ENCODE assay signal across 9 cellular contexts in the genomic region with DNA sequence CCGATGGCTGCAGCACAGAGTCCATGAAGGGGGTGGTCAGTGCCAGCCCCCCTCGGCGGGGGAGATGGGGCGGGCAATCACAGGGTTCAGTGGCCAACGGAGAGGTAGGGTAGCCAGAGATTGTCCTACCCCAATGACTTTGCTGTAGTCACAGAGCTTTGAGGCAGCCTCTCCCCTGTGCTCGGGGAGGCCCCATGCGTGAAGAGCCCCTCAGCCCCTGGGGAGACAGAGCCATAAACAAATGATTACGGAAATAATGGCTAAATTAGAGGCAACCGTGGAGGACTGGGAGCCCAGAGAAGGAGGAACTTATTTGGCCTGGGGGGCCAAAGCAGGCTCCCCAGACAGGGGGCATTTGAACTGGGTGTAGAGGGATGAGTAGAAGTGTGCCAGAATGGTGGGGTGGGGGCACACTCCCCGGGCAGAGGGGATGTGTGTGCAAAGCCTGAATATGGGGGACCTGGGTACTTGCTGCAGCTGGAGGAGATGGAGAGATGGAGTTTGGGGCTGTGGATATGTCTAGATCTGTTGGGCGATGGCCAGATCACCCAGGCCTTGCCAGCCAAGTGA.
DNase-seq lines count a peak whose midpoint lies in the region; ATAC-seq, FAIRE-seq and TF ChIP-seq lines count a peak whose summit lies in the region.
"Had no signal": no experiment of that assay in that cellular context is flagged by ENCODE, and none has a peak within 500 bp of the region (broad histone marks: within the 10 kb centered on the region; RNA-seq: fewer than 3 reads in every experiment).

No MANE protein-coding gene starts in this region.

- H3K4me3 Mint-ChIP-seq in endodermal cell (no peak overlapping the region), progenitor cell of endocrine pancreas (ENCODE audit: low read depth) (no peak overlapping the region)

- DNase-seq in Panc1 (ENCODE audit: low read depth, low spot score) (no peak), endodermal cell (no peak), progenitor cell of endocrine pancreas (ENCODE audit: low spot score, unreplicated experiment) (no peak), kidney glomerular epithelial cell (lab: John Stamatoyannopoulos, UW) (no peak), pancreas (no peak), DMS 273 (lab: John Stamatoyannopoulos, UW; ENCODE audit: unreplicated experiment) (no peak), medulla oblongata (ENCODE audit: extremely low spot score) (no peak)
- DNase-seq: GF-D8 had no signal

- peak overlapping the region; percentile 68 to 95 (median 84) for H3K4me2 ChIP-seq in BLaER1 treated with 17β-estradiol and CSF1 and Interleukin-3, amounts not matched to agents 10 nM and 100 nM

- intact Hi-C loops in Panc1 (cut with micrococcal nuclease; ENCODE audit: unreplicated experiment) (no loop called here), pancreas (cut with DNase I) (no loop called here)

- H3K4me1 Mint-ChIP-seq in endodermal cell (peaks cover 26% of the 10 kb centered on the region), progenitor cell of endocrine pancreas (ENCODE audit: low read depth) (peaks cover 7% of the 10 kb centered on the region)

- H3K27me3 Mint-ChIP-seq in endodermal cell (ENCODE audit: insufficient read depth) (no peaks in the 10 kb centered on the region), progenitor cell of endocrine pancreas (no peaks in the 10 kb centered on the region)

- H3K9me3 Mint-ChIP-seq in endodermal cell (no peaks in the 10 kb centered on the region), progenitor cell of endocrine pancreas (ENCODE audit: low read depth) (no peaks in the 10 kb centered on the region)

- in situ Hi-C loops in Panc1 (cut with HindIII; ENCODE audit: low pct_unique_long_range_greater_than_20kb, low sequenced_read_pairs), result no loop called here

- BruUV-seq in Panc1 (replicated peaks; lab: Mats Ljungman, UMichigan), result no TSS peak

- H3K4me3 ChIP-seq in BLaER1 treated with 17β-estradiol and CSF1 and Interleukin-3, amounts not matched to agents 10 nM and 100 nM, result no peak overlapping the region
- H3K4me3 ChIP-seq in Panc1 (ENCODE audit: low read depth in 2 of 2, low read length in 2 of 2) (no peak overlapping the region), endodermal cell (ENCODE audit: low read length) (no peak overlapping the region), pancreas (no peak overlapping the region)

- peaks cover 42 to 65% (median 50%) of the 10 kb centered on the region in 10 experiments for H3K4me1 ChIP-seq in BLaER1 treated with 17β-estradiol and CSF1 and Interleukin-3, amounts not matched to agents 10 nM and 100 nM
- H3K4me1 ChIP-seq in Panc1 (ENCODE audit: control insufficient read depth, insufficient read depth, low read length) (peaks cover 7% of the 10 kb centered on the region; the same call in 1 of the 2 replicates), endodermal cell (ENCODE audit: control insufficient read depth, insufficient read depth, low read length) (peaks cover 16% of the 10 kb centered on the region), pancreas (peaks cover 0 to 6% (median 0%) of the 10 kb centered on the region in 3 donors)

- CTCF ChIA-PET in Panc1 (lab: Charles Lee), result no interaction called here

- H3K9me3 ChIP-seq in BLaER1 treated with 17β-estradiol and CSF1 and Interleukin-3, amounts not matched to agents 10 nM and 100 nM (replicated peaks in 1 of 11), result no peaks in the 10 kb centered on the region
- H3K9me3 ChIP-seq in Panc1 (ENCODE audit: control insufficient read depth, insufficient read depth, low read depth, low read length), result no peaks in the 10 kb centered on the region
- H3K9me3 ChIP-seq in endodermal cell (ENCODE audit: control insufficient read depth, low read length), result no peaks in the 10 kb centered on the region
- H3K9me3 ChIP-seq in pancreas, result no peaks in the 10 kb centered on the region

- H4K20me1 ChIP-seq in BLaER1 treated with 17β-estradiol and CSF1 and Interleukin-3, amounts not matched to agents 10 nM and 100 nM, result peaks cover 91 to 100% (median 99%) of the 10 kb centered on the region in 11 experiments

- POLR2A ChIA-PET in Panc1 (lab: Charles Lee), result no interaction called here

- peaks cover 23% of the 10 kb centered on the region for H3K36me3 Mint-ChIP-seq in endodermal cell (ENCODE audit: low read depth)
- H3K36me3 Mint-ChIP-seq in progenitor cell of endocrine pancreas (ENCODE audit: insufficient read depth), result peaks cover 5% of the 10 kb centered on the region

- peak overlapping the region; percentile 13 to 75 (median 62); a peak in 18 of 22 replicates for H3K9ac ChIP-seq in BLaER1 treated with 17β-estradiol and CSF1 and Interleukin-3, amounts not matched to agents 10 nM and 100 nM
- H3K9ac ChIP-seq in endodermal cell (ENCODE audit: extremely low read depth, low read length, poor library complexity, severe bottlenecking), result no peak overlapping the region

- TF ChIP-seq CTCF in Panc1 (IDR thresholded peaks at IDR 0.05), result no peak
- TF ChIP-seq CTCF in endodermal cell (conservative IDR thresholded peaks at IDR 0.05), result no peak
- TF ChIP-seq CTCF in progenitor cell of endocrine pancreas (IDR thresholded peaks at IDR 0.05; ENCODE audit: unreplicated experiment), result no peak
- TF ChIP-seq CTCF in pancreas (IDR thresholded peaks at IDR 0.05), result no peak

- FAIRE-seq in pancreas (lab: Jason Lieb, UNC), result no peak

- peaks cover 54 to 87% (median 66%) of the 10 kb centered on the region in 11 experiments for H3K36me3 ChIP-seq in BLaER1 treated with 17β-estradiol and CSF1 and Interleukin-3, amounts not matched to agents 10 nM and 100 nM
- H3K36me3 ChIP-seq in Panc1 (ENCODE audit: control insufficient read depth, insufficient read depth, low read length) (no peaks in the 10 kb centered on the region), endodermal cell (ENCODE audit: control insufficient read depth, insufficient read depth, low read length) (peaks cover 11% of the 10 kb centered on the region), pancreas (no peaks in the 10 kb centered on the region)

- peak overlapping the region; percentile 36 for H3K27ac Mint-ChIP-seq in endodermal cell
- H3K27ac Mint-ChIP-seq in progenitor cell of endocrine pancreas, result peak overlapping the region; percentile 86

- H3K27ac ChIP-seq in BLaER1 treated with 17β-estradiol and CSF1 and Interleukin-3, amounts not matched to agents 10 nM and 100 nM, result peak overlapping the region in 9 of 11 experiments; percentile 34 to 79 (median 70); a peak in 18 of 22 replicates
- H3K27ac ChIP-seq in Panc1 (ENCODE audit: low read length), result no peak overlapping the region
- no peak overlapping the region for H3K27ac ChIP-seq in endodermal cell (ENCODE audit: low read depth, low read length)
- H3K27ac ChIP-seq in pancreas, result no peak overlapping the region

- no peaks in the 10 kb centered on the region for H3K27me3 ChIP-seq in BLaER1 treated with 17β-estradiol and CSF1 and Interleukin-3, amounts not matched to agents 10 nM and 100 nM
- H3K27me3 ChIP-seq in Panc1 (ENCODE audit: control insufficient read depth, insufficient read depth, low read length), result no peaks in the 10 kb centered on the region
- H3K27me3 ChIP-seq in endodermal cell (ENCODE audit: control insufficient read depth, insufficient read depth, low read length, poor library complexity, severe bottlenecking), result no peaks in the 10 kb centered on the region
- no peaks in the 10 kb centered on the region for H3K27me3 ChIP-seq in pancreas

- ATAC-seq in Panc1 (0 out of 2 replicates have a peak, but pooled peaks have one; percentile 17), pancreas (no peak)

- 93 to 100% methylated on average over 2 to 11 of the region's 11 CpGs for WGBS in endodermal cell (ENCODE audit: insufficient coverage in 1 of 2, insufficient read length in 1 of 2), 2 experiments
- 90% methylated on average over 11 of the region's 11 CpGs for WGBS in pancreas, 2 donors

Comparison
In these comparisons a context has a peak if more than half of its experiments do, and no peak if none do; other contexts are left out.
1. H3K27ac ChIP-seq: peak in BLaER1 treated with 17β-estradiol and CSF1 and Interleukin-3, amounts not matched to agents 10 nM and 100 nM (9 of 11); none in Panc1 (single experiment), endodermal cell (single experiment) and pancreas (0 of 4).